Comparison of ENCODE assay signal across 1 cellular context in genomic region chr3:30318110-30318509, GRCh38.
TF ChIP-seq lines count a peak whose summit lies in the region.

No MANE protein-coding gene starts in this region.

TF ChIP-seq in A549, 52 proteins besides CTCF, POLR2A, EP300 and RAD21 (continued from another document):
- TF ChIP-seq ELK1 (IDR thresholded peaks at IDR 0.05; ENCODE audit: low read depth, low read length) = no peak
- TF ChIP-seq RFX5 (IDR thresholded peaks at IDR 0.05) = no peak
- no peak for TF ChIP-seq PBX3 (IDR thresholded peaks at IDR 0.05)
- no peak for TF ChIP-seq CHD2 (IDR thresholded peaks at IDR 0.05; ENCODE audit: low read length, partially characterized antibody)
- TF ChIP-seq NR3C1 (IDR thresholded peaks at IDR 0.05) = no peak
- TF ChIP-seq JUNB (IDR thresholded peaks at IDR 0.05) = no peak
- TF ChIP-seq MAFK (IDR thresholded peaks at IDR 0.05; ENCODE audit: partially characterized antibody) = no peak
- no peak for TF ChIP-seq HMGXB4 (CRISPR knock-in tag; IDR thresholded peaks at IDR 0.05; ENCODE audit: borderline replicate concordance)
- TF ChIP-seq NPAS2 (CRISPR knock-in tag; IDR thresholded peaks at IDR 0.05; ENCODE audit: borderline replicate concordance) = no peak
- TF ChIP-seq ZSCAN20 (CRISPR knock-in tag; IDR thresholded peaks at IDR 0.05) = no peak
- no peak for TF ChIP-seq USF2 (IDR thresholded peaks at IDR 0.05)
- no peak for TF ChIP-seq FOSB (CRISPR knock-in tag; IDR thresholded peaks at IDR 0.05)
- no peak for TF ChIP-seq NFE2L2 (conservative IDR thresholded peaks at IDR 0.05; ENCODE audit: low read length)
TF ChIP-seq in A549: peak in this region for 0.
